ENCODE assay signal across 1 cellular context in genomic region chr6:37344308-37344707, GRCh38.
TF ChIP-seq lines count a peak whose summit lies in the region.

No MANE protein-coding gene starts in this region.

TF ChIP-seq in K562, 482 proteins besides CTCF, POLR2A, EP300 and RAD21 (continued from another document):
- no peak for TF ChIP-seq ZNF395 (CRISPR knock-in tag; IDR thresholded peaks at IDR 0.05)
- TF ChIP-seq ARID2 (IDR thresholded peaks at IDR 0.05) = no peak
- no peak for TF ChIP-seq RERE (CRISPR knock-in tag; IDR thresholded peaks at IDR 0.05; ENCODE audit: borderline replicate concordance)
- TF ChIP-seq XRCC3 (IDR thresholded peaks at IDR 0.05) = no peak
- TF ChIP-seq ZNF707 (CRISPR knock-in tag; conservative IDR thresholded peaks at IDR 0.05) = no peak
- no peak for TF ChIP-seq SOX6 (IDR thresholded peaks at IDR 0.05)
- TF ChIP-seq E2F5 (CRISPR knock-in tag; IDR thresholded peaks at IDR 0.05) = no peak
- no peak for TF ChIP-seq SIX5 (IDR thresholded peaks at IDR 0.05; ENCODE audit: borderline replicate concordance in 1 of 2, insufficient read depth in 1 of 2, low read depth in 1 of 2, low read length in 2 of 2)
- no peak for TF ChIP-seq NCOA4 (IDR thresholded peaks at IDR 0.05; ENCODE audit: partially characterized antibody)
- TF ChIP-seq HLTF (IDR thresholded peaks at IDR 0.05) = no peak
- no peak for TF ChIP-seq RBM17 (IDR thresholded peaks at IDR 0.05; ENCODE audit: borderline replicate concordance, low read depth, low read length)
